22 cellular contexts compared by ENCODE assay signal in genomic region chr7:20238268-20238753, GRCh38. TPM values are rescaled to one million over a fixed set of nuclear protein-coding genes. Genes with fewer than 3 reads are reported as not detected.
A peak's percentile ranks its signal among the peaks of the same experiment; 100 is the strongest.
DNase-seq lines count a peak whose midpoint lies in the region; ATAC-seq and TF ChIP-seq lines count a peak whose summit lies in the region.
"Had no signal": no experiment of that assay in that cellular context is flagged by ENCODE, and none has a peak within 500 bp of the region (broad histone marks: within the 10 kb centered on the region; RNA-seq: fewer than 3 reads in every experiment).

No MANE protein-coding gene starts in this region.

- H3K4me1 Mint-ChIP-seq in CD4-positive, CD25-positive, alpha-beta regulatory T cell, result peaks cover 1 to 18% (median 9%) of the 10 kb centered on the region in 4 donors
- H3K4me1 Mint-ChIP-seq in activated B cell treated with CpG ODN at 0.5 μM for 24 hours (peaks cover 74% of the 10 kb centered on the region), neural crest cell (peaks cover 38% of the 10 kb centered on the region)
- peaks cover 12% of the 10 kb centered on the region for H3K4me1 Mint-ChIP-seq in activated CD4-positive, alpha-beta memory T cell treated with anti-CD3 and anti-CD28 coated beads, Interleukin-2, amount 10 ng/mL, durations not matched to agents 7 days and 5 days
- H3K4me1 Mint-ChIP-seq: activated naive CD4-positive, alpha-beta T cell treated with anti-CD3 and anti-CD28 coated beads, Interleukin-2, amount 50 U/mL, for 24 hours had no signal

- POLR2A ChIA-PET in activated B cell treated with CpG ODN at 0.5 μM for 24 hours (lab: Charles Lee), result interaction anchor here (1.4 to 8.3 kb wide), 3 partner anchors 12 to 47 kb away, joined by 4 to 105 read pairs (median 4); partner anchors contain the start of gene MACC1
- POLR2A ChIA-PET in activated CD4-positive, alpha-beta memory T cell treated with anti-CD3 and anti-CD28 coated beads, Interleukin-2, amount 10 ng/mL, durations not matched to agents 7 days and 5 days (lab: Charles Lee), result no interaction called here

- H3K36me3 Mint-ChIP-seq in CD4-positive, CD25-positive, alpha-beta regulatory T cell, result no peaks in the 10 kb centered on the region
- H3K36me3 Mint-ChIP-seq in activated B cell treated with CpG ODN at 0.5 μM for 24 hours (ENCODE audit: low read depth), result no peaks in the 10 kb centered on the region
- H3K36me3 Mint-ChIP-seq in neural crest cell (ENCODE audit: low read depth), result peaks cover 3% of the 10 kb centered on the region
- H3K36me3 Mint-ChIP-seq in activated CD4-positive, alpha-beta memory T cell treated with anti-CD3 and anti-CD28 coated beads, Interleukin-2, amount 10 ng/mL, durations not matched to agents 7 days and 5 days (ENCODE audit: low read depth), result no peaks in the 10 kb centered on the region
- H3K36me3 Mint-ChIP-seq: activated naive CD4-positive, alpha-beta T cell treated with anti-CD3 and anti-CD28 coated beads, Interleukin-2, amount 50 U/mL, for 24 hours had no signal

- no peak overlapping the region for H3K27ac Mint-ChIP-seq in CD4-positive, CD25-positive, alpha-beta regulatory T cell
- H3K27ac Mint-ChIP-seq in activated B cell treated with CpG ODN at 0.5 μM for 24 hours (peak overlapping the region; percentile 92), neural crest cell (ENCODE audit: unreplicated experiment) (no peak overlapping the region)
- no peak overlapping the region for H3K27ac Mint-ChIP-seq in activated CD4-positive, alpha-beta memory T cell treated with anti-CD3 and anti-CD28 coated beads, Interleukin-2, amount 10 ng/mL, durations not matched to agents 7 days and 5 days
- H3K27ac Mint-ChIP-seq: activated naive CD4-positive, alpha-beta T cell treated with anti-CD3 and anti-CD28 coated beads, Interleukin-2, amount 50 U/mL, for 24 hours had no signal

- no peaks in the 10 kb centered on the region for H3K9me3 ChIP-seq in CD4-positive, CD25-positive, alpha-beta regulatory T cell (ENCODE audit: control insufficient read depth in 2 of 2, low read length in 2 of 2)
- H3K9me3 ChIP-seq: lower lobe of right lung, SK-N-SH had no signal

- DNase-seq in CD4-positive, CD25-positive, alpha-beta regulatory T cell, result no peak
- no peak for DNase-seq in HL-60 (ENCODE audit: low read depth in 1 of 2, low spot score in 1 of 2)
- no peak for DNase-seq in activated B cell treated with CpG ODN at 0.5 μM for 24 hours
- no peak for DNase-seq in neural crest cell (ENCODE audit: low read depth, low spot score)
- no peak for DNase-seq in activated CD4-positive, alpha-beta memory T cell treated with anti-CD3 and anti-CD28 coated beads, Interleukin-2, amount 10 ng/mL, durations not matched to agents 7 days and 5 days
- DNase-seq in cerebellum (ENCODE audit: low spot score), result no peak
- no peak for DNase-seq in ureter (ENCODE audit: low spot score)
- DNase-seq in COLO668 (lab: John Stamatoyannopoulos, UW; ENCODE audit: unreplicated experiment), result no peak
- DNase-seq: activated CD8-positive, alpha-beta memory T cell treated with anti-CD3 and anti-CD28 coated beads, Interleukin-2, amount 50 U/mL, for 4 hours; EL; GOT3; NCI-H1092; NCI-H2029; NCI-H526 treated with DMSO at 0.1 percent for 48 hours; SK-N-SH had no signal

- CTCF ChIA-PET in activated B cell treated with CpG ODN at 0.5 μM for 24 hours (lab: Charles Lee), result interaction anchor here (1.0 to 3.2 kb wide), 4 partner anchors 19 to 65 kb away, joined by 3 to 16 read pairs (median 6); partner anchors contain the start of gene MACC1
- CTCF ChIA-PET in activated CD4-positive, alpha-beta memory T cell treated with anti-CD3 and anti-CD28 coated beads, Interleukin-2, amount 10 ng/mL, durations not matched to agents 7 days and 5 days (lab: Charles Lee), result no interaction called here

- H3K9me3 Mint-ChIP-seq in CD4-positive, CD25-positive, alpha-beta regulatory T cell, result peaks cover 0 to 3% (median 0%) of the 10 kb centered on the region in 7 donors
- H3K9me3 Mint-ChIP-seq in activated B cell treated with CpG ODN at 0.5 μM for 24 hours, result no peaks in the 10 kb centered on the region
- H3K9me3 Mint-ChIP-seq in neural crest cell, result no peaks in the 10 kb centered on the region
- no peaks in the 10 kb centered on the region for H3K9me3 Mint-ChIP-seq in activated CD4-positive, alpha-beta memory T cell treated with anti-CD3 and anti-CD28 coated beads, Interleukin-2, amount 10 ng/mL, durations not matched to agents 7 days and 5 days
- H3K9me3 Mint-ChIP-seq: activated naive CD4-positive, alpha-beta T cell treated with anti-CD3 and anti-CD28 coated beads, Interleukin-2, amount 50 U/mL, for 24 hours had no signal

- no peak overlapping the region for H3K27ac ChIP-seq in CD4-positive, CD25-positive, alpha-beta regulatory T cell (ENCODE audit: insufficient read depth, low read length, poor library complexity, severe bottlenecking)
- peak overlapping the region; percentile 40 for H3K27ac ChIP-seq in HL-60 (replicated peaks)
- H3K27ac ChIP-seq: lower lobe of right lung, VCaP had no signal

- no peaks in the 10 kb centered on the region for H3K27me3 ChIP-seq in CD4-positive, CD25-positive, alpha-beta regulatory T cell (ENCODE audit: control insufficient read depth, insufficient read depth, low read length)
- H3K27me3 ChIP-seq in HL-60 (ENCODE audit: insufficient read depth, poor library complexity, severe bottlenecking), result no peaks in the 10 kb centered on the region

- no peak for ATAC-seq in CD4-positive, CD25-positive, alpha-beta regulatory T cell (ENCODE audit: low read depth in 2 of 2)
- no peak for ATAC-seq in activated B cell treated with CpG ODN at 0.5 μM for 24 hours (ENCODE audit: low read depth)

- intact Hi-C loops in activated B cell treated with CpG ODN at 0.5 μM for 24 hours (cut with micrococcal nuclease), result loop anchor here (1.0 to 10.0 kb wide), 7 partner anchors 18 to 1904 kb away; partner anchors contain the start of gene POLR1F

- H3K36me3 ChIP-seq in CD4-positive, CD25-positive, alpha-beta regulatory T cell (ENCODE audit: control insufficient read depth, insufficient read depth, low read length), result no peaks in the 10 kb centered on the region
- H3K36me3 ChIP-seq: lower lobe of right lung had no signal

- H3K27me3 Mint-ChIP-seq in CD4-positive, CD25-positive, alpha-beta regulatory T cell, result no peaks in the 10 kb centered on the region
- H3K27me3 Mint-ChIP-seq in activated B cell treated with CpG ODN at 0.5 μM for 24 hours, result no peaks in the 10 kb centered on the region
- H3K27me3 Mint-ChIP-seq in neural crest cell (ENCODE audit: low read depth), result no peaks in the 10 kb centered on the region
- peaks cover 2% of the 10 kb centered on the region for H3K27me3 Mint-ChIP-seq in activated CD4-positive, alpha-beta memory T cell treated with anti-CD3 and anti-CD28 coated beads, Interleukin-2, amount 10 ng/mL, durations not matched to agents 7 days and 5 days

- H3K4me1 ChIP-seq in CD4-positive, CD25-positive, alpha-beta regulatory T cell (ENCODE audit: control insufficient read depth, insufficient read depth, low read length, poor library complexity, severe bottlenecking), result no peaks in the 10 kb centered on the region

- H3K4me3 Mint-ChIP-seq in CD4-positive, CD25-positive, alpha-beta regulatory T cell, result peak overlapping the region in 2 of 4 donors; percentile 41 to 73
- H3K4me3 Mint-ChIP-seq in activated B cell treated with CpG ODN at 0.5 μM for 24 hours, result peak overlapping the region; percentile 73
- H3K4me3 Mint-ChIP-seq in neural crest cell, result peak overlapping the region; percentile 10
- no peak overlapping the region for H3K4me3 Mint-ChIP-seq in activated CD4-positive, alpha-beta memory T cell treated with anti-CD3 and anti-CD28 coated beads, Interleukin-2, amount 10 ng/mL, durations not matched to agents 7 days and 5 days
- H3K4me3 Mint-ChIP-seq: activated naive CD4-positive, alpha-beta T cell treated with anti-CD3 and anti-CD28 coated beads, Interleukin-2, amount 50 U/mL, for 24 hours had no signal

- H3K4me3 ChIP-seq in CD4-positive, CD25-positive, alpha-beta regulatory T cell (ENCODE audit: low read depth, low read length), result peak overlapping the region; percentile 30
- no peak overlapping the region for H3K4me3 ChIP-seq in HL-60 (replicated peaks; ENCODE audit: insufficient read depth, low read length)
- H3K4me3 ChIP-seq: lower lobe of right lung, skin epidermis had no signal

- TF ChIP-seq CTCF in HL-60 (IDR thresholded peaks at IDR 0.05; ENCODE audit: insufficient read depth, low read length) (no peak), activated B cell treated with CpG ODN at 0.5 μM for 24 hours (IDR thresholded peaks at IDR 0.05) (no peak), neural crest cell (conservative IDR thresholded peaks at IDR 0.05) (no peak)

RNA-seq across cellular contexts. Expression of gene MACC1, which starts 21.1 kb away (rescaled TPM):
- total RNA-seq in CD4-positive, CD25-positive, alpha-beta regulatory T cell, result 1.0 TPM
- polyA plus RNA-seq in CD4-positive, CD25-positive, alpha-beta regulatory T cell, result under 1 TPM in 2 of 4 donors, not detected in 2; 0.12 to 0.21 TPM
- total RNA-seq in activated B cell treated with CpG ODN at 0.5 μM for 24 hours (13.9 and 20.3 TPM in 2 replicates), neural crest cell (0.12 TPM in 1 of 2 replicates, not detected in the other), cerebellum (0.18 TPM), ureter (35.2 TPM)
- under 1 TPM; 0.18 to 0.20 TPM for total RNA-seq in activated CD4-positive, alpha-beta memory T cell treated with anti-CD3 and anti-CD28 coated beads, Interleukin-2, amount 10 ng/mL, durations not matched to agents 7 days and 5 days
- total RNA-seq: dermis microvascular lymphatic vessel endothelial cell, HT1080 had no signal
- polyA plus RNA-seq: BJ, SK-N-SH had no signal
